Comparison of ENCODE assay signal across 8 cellular contexts in genomic region chr19:10870501-10870954, GRCh38.
DNase-seq lines count a peak whose midpoint lies in the region; ATAC-seq and TF ChIP-seq lines count a peak whose summit lies in the region.

No MANE protein-coding gene starts in this region.

- H3K4me1 ChIP-seq in BLaER1 treated with 17β-estradiol and CSF1 and Interleukin-3, amounts not matched to agents 10 nM and 100 nM = peaks cover 45 to 77% (median 60%) of the 10 kb centered on the region in 10 experiments

- no peaks in the 10 kb centered on the region for H3K9me3 Mint-ChIP-seq in nephron

- H3K4me2 ChIP-seq in BLaER1 treated with 17β-estradiol and CSF1 and Interleukin-3, amounts not matched to agents 10 nM and 100 nM = peak overlapping the region; percentile 67 to 97 (median 89)

- no peak for ATAC-seq in HG03457 (IDR thresholded peaks at IDR 0.05; ENCODE audit: unreplicated experiment)

- H3K36me3 Mint-ChIP-seq in nephron (ENCODE audit: low read depth) = no peaks in the 10 kb centered on the region

- H3K9me3 ChIP-seq in BLaER1 treated with 17β-estradiol and CSF1 and Interleukin-3, amounts not matched to agents 10 nM and 100 nM (replicated peaks in 1 of 11) = no peaks in the 10 kb centered on the region

- no peak for TF ChIP-seq RAD21 in Ishikawa (IDR thresholded peaks at IDR 0.05; ENCODE audit: low read depth)

- H3K27ac Mint-ChIP-seq in nephron = peak overlapping the region; percentile 90 to 98 (median 96)

- peaks cover 0 to 31% (median 16%) of the 10 kb centered on the region in 11 experiments; a peak in 10 of 22 replicates for H4K20me1 ChIP-seq in BLaER1 treated with 17β-estradiol and CSF1 and Interleukin-3, amounts not matched to agents 10 nM and 100 nM

- H3K4me1 Mint-ChIP-seq in nephron = peaks cover 9% of the 10 kb centered on the region

- peaks cover 0 to 23% (median 8%) of the 10 kb centered on the region in 11 experiments; a peak in 11 of 22 replicates for H3K36me3 ChIP-seq in BLaER1 treated with 17β-estradiol and CSF1 and Interleukin-3, amounts not matched to agents 10 nM and 100 nM

- in situ Hi-C loops in GM13977 (cut with MboI; ENCODE audit: low pct_unique_long_range_greater_than_20kb, low sequenced_read_pairs, unreplicated experiment) = no loop called here

- H3K4me3 Mint-ChIP-seq in nephron = peak overlapping the region; percentile 81 to 92 (median 84)

- DNase-seq in coronary artery (ENCODE audit: low spot score) = no peak
- DNase-seq in GM13977 (ENCODE audit: low spot score) = no peak
- no peak for DNase-seq in GM19238 (ENCODE audit: insufficient read length, low spot score)
- DNase-seq in NCI-H2107 treated with DMSO at 0.1 percent for 48 hours (lab: John Stamatoyannopoulos, UW; ENCODE audit: unreplicated experiment) = no peak

- H3K27ac ChIP-seq in BLaER1 treated with 17β-estradiol and CSF1 and Interleukin-3, amounts not matched to agents 10 nM and 100 nM = peak overlapping the region; percentile 59 to 90 (median 82); a peak in 21 of 22 replicates
- peak overlapping the region; percentile 61 to 92 for H3K27ac ChIP-seq in coronary artery

- peak overlapping the region; percentile 58 to 81 (median 74); a peak in 20 of 22 replicates for H3K9ac ChIP-seq in BLaER1 treated with 17β-estradiol and CSF1 and Interleukin-3, amounts not matched to agents 10 nM and 100 nM

- no peaks in the 10 kb centered on the region for H3K27me3 Mint-ChIP-seq in nephron (ENCODE audit: low read depth)

- no peak for TF ChIP-seq CTCF in coronary artery (IDR thresholded peaks at IDR 0.05)
- no peak for TF ChIP-seq CTCF in nephron (IDR thresholded peaks at IDR 0.05; ENCODE audit: unreplicated experiment in 3 of 3)
- no peak for TF ChIP-seq CTCF in GM13977 (IDR thresholded peaks at IDR 0.05; ENCODE audit: extremely low read depth, insufficient read depth, missing control alignments)

- TF ChIP-seq EP300 in Ishikawa (IDR thresholded peaks at IDR 0.05; ENCODE audit: borderline replicate concordance) = no peak

- H3K27me3 ChIP-seq in BLaER1 treated with 17β-estradiol and CSF1 and Interleukin-3, amounts not matched to agents 10 nM and 100 nM = no peaks in the 10 kb centered on the region

- peak overlapping the region; percentile 44 to 68 (median 56) for H3K4me3 ChIP-seq in BLaER1 treated with 17β-estradiol and CSF1 and Interleukin-3, amounts not matched to agents 10 nM and 100 nM
- H3K4me3 ChIP-seq in coronary artery = peak overlapping the region; percentile 79

TF ChIP-seq in Ishikawa, 13 proteins besides CTCF, POLR2A, EP300 and RAD21:
- TF ChIP-seq USF1 (IDR thresholded peaks at IDR 0.05) (no peak), EGR1 (IDR thresholded peaks at IDR 0.05) (peak; percentile 98), FOXM1 (IDR thresholded peaks at IDR 0.05; ENCODE audit: borderline replicate concordance, low read depth) (no peak), ZBTB7A (IDR thresholded peaks at IDR 0.05; ENCODE audit: low read depth) (peak; percentile 41; the same call in 1 of the 2 replicates)
